In the genomic region with DNA sequence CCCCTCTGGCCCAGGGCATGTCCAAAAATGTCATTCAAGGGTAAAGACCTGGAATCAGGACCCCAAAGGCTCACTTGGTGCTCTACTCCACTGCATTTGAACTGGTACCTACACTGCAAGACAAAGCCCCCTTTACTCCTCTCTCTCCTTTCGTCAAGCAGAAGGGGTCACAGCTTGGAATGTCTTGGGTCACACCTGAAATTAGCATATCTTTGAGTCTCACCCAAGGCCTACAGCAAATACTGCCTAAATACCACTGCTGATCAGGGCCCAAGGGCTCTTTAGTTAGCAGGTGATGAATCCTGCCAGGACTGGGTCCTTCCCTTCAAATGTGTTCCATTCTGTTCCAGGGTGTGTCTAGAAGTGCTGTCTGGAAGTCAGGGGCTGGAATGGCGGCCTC, we compare ENCODE assay signal across 28 cellular contexts.
"Had no signal": no experiment of that assay in that cellular context is flagged by ENCODE, and none has a peak within 500 bp of the region (broad histone marks: within the 10 kb centered on the region; RNA-seq: fewer than 3 reads in every experiment).

No MANE protein-coding gene starts in this region.

- ATAC-seq: activated naive CD4-positive, alpha-beta T cell treated with anti-CD3 and anti-CD28 coated beads, Interleukin-2, amount 50 U/mL, for 72 hours; activated T-cell treated with anti-CD3 and anti-CD28 coated beads, Interleukin-2, amount 50 U/mL, for 72 hours; gastroesophageal sphincter had no signal

- H3K27ac Mint-ChIP-seq: activated CD4-positive, alpha-beta memory T cell treated with anti-CD3 and anti-CD28 coated beads, Interleukin-2, amount 10 ng/mL, durations not matched to agents 7 days and 5 days; activated CD4-positive, alpha-beta T cell treated with anti-CD3 and anti-CD28 coated beads, Interleukin-2, amount 10 ng/mL, durations not matched to agents 7 days and 5 days; activated naive CD4-positive, alpha-beta T cell treated with anti-CD3 and anti-CD28 coated beads, Interleukin-2, amount 10 ng/mL, durations not matched to agents 7 days and 5 days; activated naive CD4-positive, alpha-beta T cell treated with anti-CD3 and anti-CD28 coated beads, Interleukin-2, amount 50 U/mL, for 72 hours; activated T-cell treated with anti-CD3 and anti-CD28 coated beads, Interleukin-2, amount 50 U/mL, for 24 hours; activated T-cell treated with anti-CD3 and anti-CD28 coated beads, Interleukin-2, amount 50 U/mL, for 72 hours; brain had no signal

- H3K4me3 ChIP-seq: ascending aorta, breast epithelium, cardiac muscle cell, colonic mucosa, esophagus squamous epithelium, gastroesophageal sphincter had no signal

- H3K36me3 Mint-ChIP-seq: brain had no signal

- H3K9me3 Mint-ChIP-seq: activated T-cell treated with anti-CD3 and anti-CD28 coated beads, Interleukin-2, amount 50 U/mL, for 24 hours; activated T-cell treated with anti-CD3 and anti-CD28 coated beads, Interleukin-2, amount 50 U/mL, for 72 hours had no signal

- H3K4me1 ChIP-seq: ascending aorta, breast epithelium, colonic mucosa, esophagus squamous epithelium, gastroesophageal sphincter had no signal

- H3K4me1 Mint-ChIP-seq: brain had no signal

- H3K4me3 Mint-ChIP-seq: activated CD4-positive, alpha-beta memory T cell treated with anti-CD3 and anti-CD28 coated beads, Interleukin-2, amount 10 ng/mL, durations not matched to agents 7 days and 5 days; activated CD4-positive, alpha-beta T cell treated with anti-CD3 and anti-CD28 coated beads, Interleukin-2, amount 10 ng/mL, durations not matched to agents 7 days and 5 days; activated naive CD4-positive, alpha-beta T cell treated with anti-CD3 and anti-CD28 coated beads, Interleukin-2, amount 10 ng/mL, durations not matched to agents 7 days and 5 days; activated naive CD8-positive, alpha-beta T cell treated with anti-CD3 and anti-CD28 coated beads, Interleukin-2, amount 10 ng/mL, durations not matched to agents 7 days and 5 days; activated T-cell treated with anti-CD3 and anti-CD28 coated beads, Interleukin-2, amount 50 U/mL, for 24 hours; activated T-cell treated with anti-CD3 and anti-CD28 coated beads, Interleukin-2, amount 50 U/mL, for 72 hours; brain had no signal

- H3K9me3 ChIP-seq: ascending aorta, colonic mucosa, esophagus squamous epithelium had no signal

- H3K27ac ChIP-seq: ascending aorta, breast epithelium, cardiac muscle cell, colonic mucosa, epithelial cell of prostate, esophagus squamous epithelium, gastroesophageal sphincter had no signal

- H3K36me3 ChIP-seq: ascending aorta, breast epithelium, cardiac muscle cell, colonic mucosa, esophagus squamous epithelium, gastroesophageal sphincter had no signal

- H3K27me3 ChIP-seq: ascending aorta, breast epithelium, cardiac muscle cell, colonic mucosa had no signal

- DNase-seq: activated CD4-positive, alpha-beta memory T cell treated with anti-CD3 and anti-CD28 coated beads, Interleukin-2, amount 10 ng/mL, durations not matched to agents 7 days and 5 days; activated CD4-positive, alpha-beta T cell treated with anti-CD3 and anti-CD28 coated beads for 1 hour; activated CD4-positive, alpha-beta T cell treated with anti-CD3 and anti-CD28 coated beads for 4 hours; activated CD4-positive, alpha-beta T cell treated with anti-CD3 and anti-CD28 coated beads, Interleukin-2, amount 10 ng/mL, durations not matched to agents 7 days and 5 days; activated CD4-positive, alpha-beta T cell treated with anti-CD3 and anti-CD28 coated beads, Interleukin-2, amount 50 U/mL, for 4 hours; activated CD8-positive, alpha-beta memory T cell treated with anti-CD3 and anti-CD28 coated beads, Interleukin-2, amount 50 U/mL, for 48 hours; activated gamma-delta T cell; activated naive CD4-positive, alpha-beta T cell; activated naive CD4-positive, alpha-beta T cell treated with anti-CD3 and anti-CD28 coated beads, Interleukin-2, amount 10 ng/mL, durations not matched to agents 7 days and 5 days; activated naive CD8-positive, alpha-beta T cell treated with anti-CD3 and anti-CD28 coated beads, Interleukin-2, amount 10 ng/mL, durations not matched to agents 7 days and 5 days; activated T-cell treated with anti-CD3 and anti-CD28 coated beads for 4 hours; activated T-cell treated with anti-CD3 and anti-CD28 coated beads, Interleukin-2, amount 50 U/mL, for 24 hours; activated T-cell treated with anti-CD3 and anti-CD28 coated beads, Interleukin-2, amount 50 U/mL, for 72 hours; central memory CD4-positive, alpha-beta T cell; cerebellar nuclear complex; colonic mucosa; effector CD8-positive, alpha-beta T cell; esophagus squamous epithelium; foreskin melanocyte had no signal

- FAIRE-seq: endometrium, endothelial cell of umbilical vein had no signal
